ENCODE assay signal across 8 cellular contexts in genomic region chr1:21149862-21150432, GRCh38. TPM values are rescaled to one million over a fixed set of nuclear protein-coding genes. Genes with fewer than 3 reads are reported as not detected.
DNase-seq lines count a peak whose midpoint lies in the region; ATAC-seq and TF ChIP-seq lines count a peak whose summit lies in the region.

No MANE protein-coding gene starts in this region.

- H3K4me1 Mint-ChIP-seq in activated CD4-positive, alpha-beta memory T cell treated with anti-CD3 and anti-CD28 coated beads, Interleukin-2, amount 10 ng/mL, durations not matched to agents 7 days and 5 days: peaks cover 11% of the 10 kb centered on the region

- CTCF ChIA-PET in activated CD4-positive, alpha-beta memory T cell treated with anti-CD3 and anti-CD28 coated beads, Interleukin-2, amount 10 ng/mL, durations not matched to agents 7 days and 5 days (lab: Charles Lee): no interaction called here

- DNase-seq in HK-2 (ENCODE audit: unreplicated experiment): peak; percentile 42
- DNase-seq in brain microvascular endothelial cell: peak; percentile 95
- peak; percentile 93 for DNase-seq in islet precursor cell
- DNase-seq in stromal cell of bone marrow (ENCODE audit: low read depth): peak; percentile 88
- no peak for DNase-seq in BE2C
- no peak for DNase-seq in activated CD4-positive, alpha-beta memory T cell treated with anti-CD3 and anti-CD28 coated beads, Interleukin-2, amount 10 ng/mL, durations not matched to agents 7 days and 5 days
- DNase-seq in activated CD4-positive, alpha-beta T cell treated with anti-CD3 and anti-CD28 coated beads for 48 hours: no peak

- POLR2A ChIA-PET in activated CD4-positive, alpha-beta memory T cell treated with anti-CD3 and anti-CD28 coated beads, Interleukin-2, amount 10 ng/mL, durations not matched to agents 7 days and 5 days (lab: Charles Lee): no interaction called here

- H3K4me3 ChIP-seq in brain microvascular endothelial cell (ENCODE audit: low read depth, low read length) (no peak overlapping the region), BE2C (ENCODE audit: low read depth, low read length) (no peak overlapping the region)

- no peak for TF ChIP-seq CTCF in brain microvascular endothelial cell (IDR thresholded peaks at IDR 0.05; ENCODE audit: low read depth, low read length, missing control alignments)
- no peak for TF ChIP-seq CTCF in BE2C (IDR thresholded peaks at IDR 0.05; ENCODE audit: low read depth, low read length)

- H3K9me3 ChIP-seq in BE2C: no peaks in the 10 kb centered on the region

- no peaks in the 10 kb centered on the region for H3K9me3 Mint-ChIP-seq in activated CD4-positive, alpha-beta memory T cell treated with anti-CD3 and anti-CD28 coated beads, Interleukin-2, amount 10 ng/mL, durations not matched to agents 7 days and 5 days

- H3K27ac ChIP-seq in brain microvascular endothelial cell: peak overlapping the region; percentile 82

- H3K4me1 ChIP-seq in BE2C: no peaks in the 10 kb centered on the region

- H3K27ac Mint-ChIP-seq in activated CD4-positive, alpha-beta memory T cell treated with anti-CD3 and anti-CD28 coated beads, Interleukin-2, amount 10 ng/mL, durations not matched to agents 7 days and 5 days: no peak overlapping the region

- H3K36me3 ChIP-seq in brain microvascular endothelial cell (replicated peaks): peaks cover 8% of the 10 kb centered on the region
- no peaks in the 10 kb centered on the region for H3K36me3 ChIP-seq in BE2C

- in situ Hi-C loops in brain microvascular endothelial cell (cut with HindIII; ENCODE audit: low pct_ligation_motif_present, low sequenced_read_pairs): no loop called here

- no peak overlapping the region for H3K4me3 Mint-ChIP-seq in activated CD4-positive, alpha-beta memory T cell treated with anti-CD3 and anti-CD28 coated beads, Interleukin-2, amount 10 ng/mL, durations not matched to agents 7 days and 5 days

- H3K27me3 Mint-ChIP-seq in activated CD4-positive, alpha-beta memory T cell treated with anti-CD3 and anti-CD28 coated beads, Interleukin-2, amount 10 ng/mL, durations not matched to agents 7 days and 5 days: no peaks in the 10 kb centered on the region

- H3K36me3 Mint-ChIP-seq in activated CD4-positive, alpha-beta memory T cell treated with anti-CD3 and anti-CD28 coated beads, Interleukin-2, amount 10 ng/mL, durations not matched to agents 7 days and 5 days (ENCODE audit: low read depth): peaks cover 28% of the 10 kb centered on the region

- ATAC-seq in HG03521 (IDR thresholded peaks at IDR 0.05; ENCODE audit: unreplicated experiment): no peak

- no peaks in the 10 kb centered on the region for H3K27me3 ChIP-seq in brain microvascular endothelial cell (replicated peaks)
- no peaks in the 10 kb centered on the region for H3K27me3 ChIP-seq in BE2C

RNA-seq across cellular contexts. Expression of gene EIF4G3, which starts 26.8 kb away (rescaled TPM):
- 27.6 TPM for polyA plus RNA-seq in BE2C (2012; ENCODE audit: insufficient read depth, insufficient read length, low read depth)
- 10 to 100 TPM; 48.1 to 49.2 TPM for total RNA-seq in activated CD4-positive, alpha-beta memory T cell treated with anti-CD3 and anti-CD28 coated beads, Interleukin-2, amount 10 ng/mL, durations not matched to agents 7 days and 5 days

Comparison
In these comparisons a context has a peak if more than half of its experiments do, and no peak if none do; other contexts are left out.
1. DNase-seq: peak in HK-2 (single experiment), brain microvascular endothelial cell (single experiment), islet precursor cell (single experiment) and stromal cell of bone marrow (single experiment); none in BE2C (single experiment), activated CD4-positive, alpha-beta memory T cell treated with anti-CD3 and anti-CD28 coated beads, Interleukin-2, amount 10 ng/mL, durations not matched to agents 7 days and 5 days (single experiment) and activated CD4-positive, alpha-beta T cell treated with anti-CD3 and anti-CD28 coated beads for 48 hours (single experiment).